Comparison of ENCODE assay signal across 15 cellular contexts in genomic region chr18:76615065-76615733, GRCh38.
"Had no signal": no experiment of that assay in that cellular context is flagged by ENCODE, and none has a peak within 500 bp of the region (broad histone marks: within the 10 kb centered on the region; RNA-seq: fewer than 3 reads in every experiment).

No MANE protein-coding gene starts in this region.

- H3K4me3 Mint-ChIP-seq: activated CD4-positive, alpha-beta memory T cell treated with anti-CD3 and anti-CD28 coated beads, Interleukin-2, amount 10 ng/mL, durations not matched to agents 7 days and 5 days; activated CD4-positive, alpha-beta T cell treated with anti-CD3 and anti-CD28 coated beads for 36 hours; activated T-cell treated with anti-CD3 and anti-CD28 coated beads, Interleukin-2, amount 50 U/mL, for 72 hours; dendritic cell treated with granulocyte-macrophage colony-stimulating factor and Interleukin-4, amounts not matched to agents 40 ng/mL and 50 ng/mL, for 4 days; mesothelial cell of epicardium had no signal

- H3K27ac Mint-ChIP-seq: activated CD4-positive, alpha-beta memory T cell treated with anti-CD3 and anti-CD28 coated beads, Interleukin-2, amount 10 ng/mL, durations not matched to agents 7 days and 5 days; activated CD4-positive, alpha-beta T cell treated with anti-CD3 and anti-CD28 coated beads for 36 hours; activated T-cell treated with anti-CD3 and anti-CD28 coated beads, Interleukin-2, amount 50 U/mL, for 72 hours; dendritic cell treated with granulocyte-macrophage colony-stimulating factor and Interleukin-4, amounts not matched to agents 40 ng/mL and 50 ng/mL, for 4 days; mesothelial cell of epicardium had no signal

- H3K27me3 ChIP-seq: body of pancreas, thyroid gland had no signal

- H3K9me3 ChIP-seq: body of pancreas, lower lobe of right lung, thyroid gland had no signal

- ATAC-seq: activated CD4-positive, alpha-beta T cell treated with anti-CD3 and anti-CD28 coated beads for 36 hours; activated T-cell treated with anti-CD3 and anti-CD28 coated beads, Interleukin-2, amount 50 U/mL, for 72 hours; body of pancreas; left cardiac atrium; lower lobe of right lung had no signal

- H3K36me3 Mint-ChIP-seq: mesothelial cell of epicardium had no signal

- H3K4me3 ChIP-seq: body of pancreas, lower lobe of right lung, thyroid gland had no signal

- H3K36me3 ChIP-seq: lower lobe of right lung, thyroid gland, WERI-Rb-1 had no signal

- H3K27ac ChIP-seq: body of pancreas, lower lobe of right lung, thyroid gland, WERI-Rb-1 had no signal

- DNase-seq: activated CD4-positive, alpha-beta memory T cell treated with anti-CD3 and anti-CD28 coated beads, Interleukin-2, amount 10 ng/mL, durations not matched to agents 7 days and 5 days; activated CD4-positive, alpha-beta T cell treated with anti-CD3 and anti-CD28 coated beads for 36 hours; activated CD8-positive, alpha-beta memory T cell treated with anti-CD3 and anti-CD28 coated beads, Interleukin-2, amount 50 U/mL, for 4 hours; activated gamma-delta T cell treated with Interleukin-2 at 50 U/mL for 16 hours; activated T-cell treated with anti-CD3 and anti-CD28 coated beads, Interleukin-2, amount 50 U/mL, for 72 hours; body of pancreas; cerebellar nuclear complex; erythroblast; left cardiac atrium; lower lobe of right lung; small intestine; thyroid gland; WERI-Rb-1 had no signal
